8 cellular contexts compared by ENCODE assay signal in the genomic region with DNA sequence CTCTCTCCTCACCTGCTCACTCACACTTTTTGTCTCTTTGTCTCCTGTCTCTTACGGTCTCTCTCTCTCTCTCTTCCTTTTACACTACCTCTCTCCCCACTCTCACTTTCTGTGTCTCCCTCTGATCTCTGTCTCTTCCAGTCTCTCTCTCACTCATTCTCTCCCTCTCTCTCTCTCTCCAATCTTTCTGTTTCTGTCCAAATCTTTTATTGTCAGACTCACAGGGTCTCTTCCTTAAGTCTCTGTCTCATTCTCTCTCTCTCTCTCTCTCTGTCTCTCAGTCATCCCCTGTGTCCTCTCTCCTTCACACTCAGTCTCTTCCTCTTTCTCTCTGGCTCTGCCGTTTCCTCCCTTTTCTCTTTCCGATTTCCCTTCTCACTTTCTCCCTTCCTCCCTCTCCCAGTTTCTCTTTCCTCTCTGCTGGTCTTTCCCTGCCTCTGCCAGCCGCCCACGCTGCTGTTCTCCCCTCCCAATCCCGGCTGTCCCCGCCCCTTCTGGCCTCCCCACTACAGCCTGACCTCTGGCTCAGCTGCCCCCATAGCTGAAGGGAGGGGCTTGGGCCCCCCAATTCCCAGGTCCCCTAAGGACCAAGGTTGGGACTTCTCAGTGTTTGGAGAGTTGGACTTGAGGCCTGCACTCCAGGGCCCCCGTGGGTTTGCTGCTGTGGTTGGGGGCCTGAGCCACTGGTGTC. TPM values are rescaled to one million over a fixed set of nuclear protein-coding genes. Genes with fewer than 3 reads are reported as not detected.
A peak's percentile ranks its signal among the peaks of the same experiment; 100 is the strongest.
DNase-seq lines count a peak whose midpoint lies in the region; ATAC-seq and TF ChIP-seq lines count a peak whose summit lies in the region.

A gene with protein sequence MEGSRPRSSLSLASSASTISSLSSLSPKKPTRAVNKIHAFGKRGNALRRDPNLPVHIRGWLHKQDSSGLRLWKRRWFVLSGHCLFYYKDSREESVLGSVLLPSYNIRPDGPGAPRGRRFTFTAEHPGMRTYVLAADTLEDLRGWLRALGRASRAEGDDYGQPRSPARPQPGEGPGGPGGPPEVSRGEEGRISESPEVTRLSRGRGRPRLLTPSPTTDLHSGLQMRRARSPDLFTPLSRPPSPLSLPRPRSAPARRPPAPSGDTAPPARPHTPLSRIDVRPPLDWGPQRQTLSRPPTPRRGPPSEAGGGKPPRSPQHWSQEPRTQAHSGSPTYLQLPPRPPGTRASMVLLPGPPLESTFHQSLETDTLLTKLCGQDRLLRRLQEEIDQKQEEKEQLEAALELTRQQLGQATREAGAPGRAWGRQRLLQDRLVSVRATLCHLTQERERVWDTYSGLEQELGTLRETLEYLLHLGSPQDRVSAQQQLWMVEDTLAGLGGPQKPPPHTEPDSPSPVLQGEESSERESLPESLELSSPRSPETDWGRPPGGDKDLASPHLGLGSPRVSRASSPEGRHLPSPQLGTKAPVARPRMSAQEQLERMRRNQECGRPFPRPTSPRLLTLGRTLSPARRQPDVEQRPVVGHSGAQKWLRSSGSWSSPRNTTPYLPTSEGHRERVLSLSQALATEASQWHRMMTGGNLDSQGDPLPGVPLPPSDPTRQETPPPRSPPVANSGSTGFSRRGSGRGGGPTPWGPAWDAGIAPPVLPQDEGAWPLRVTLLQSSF (minus strand): TSS at position 422 of the 691 bp plus-strand sequence. CDS start 997 bp downstream, outside the sequence.

- peak within 1 kb of the TSS; percentile 40 for H3K4me3 ChIP-seq in retinal pigment epithelial cell (ENCODE audit: low read length)

- DNase-seq in GM03348 (ENCODE audit: low spot score), result peak; percentile 90
- no peak for DNase-seq in T-helper 17 cell
- peak; percentile 89 for DNase-seq in left cardiac atrium
- DNase-seq in retinal pigment epithelial cell (ENCODE audit: low read depth), result no peak
- no peak for DNase-seq in NCI-H1092 (lab: John Stamatoyannopoulos, UW)
- DNase-seq in NCI-H774 (lab: John Stamatoyannopoulos, UW), result no peak
- DNase-seq in activated T-cell treated with anti-CD3 and anti-CD28 coated beads for 4 hours, result no peak

- H3K27me3 Mint-ChIP-seq in T-helper 17 cell, result peaks cover 21% of the 10 kb centered on the region

- peak within 1 kb of the TSS; percentile 57 for H3K27ac Mint-ChIP-seq in T-helper 17 cell

- peaks cover 15% of the 10 kb centered on the region for H3K36me3 Mint-ChIP-seq in T-helper 17 cell (ENCODE audit: low read depth)

- H3K9me3 ChIP-seq in T-helper 17 cell (ENCODE audit: control insufficient read depth, low read length, poor library complexity, severe bottlenecking), result no peaks in the 10 kb centered on the region

- no peak within 1 kb of the TSS for H3K4me3 Mint-ChIP-seq in T-helper 17 cell

- ATAC-seq in T-helper 17 cell, result no peak
- peak; percentile 45 to 48 for ATAC-seq in left cardiac atrium
- no peak for ATAC-seq in GM21723 (IDR thresholded peaks at IDR 0.05; ENCODE audit: unreplicated experiment)

- intact Hi-C loops in left cardiac atrium (cut with DNase I), result no loop called here

- TF ChIP-seq CTCF in retinal pigment epithelial cell (conservative IDR thresholded peaks at IDR 0.05; ENCODE audit: low read depth, low read length), result no peak

- H3K4me1 Mint-ChIP-seq in T-helper 17 cell, result peaks cover 17% of the 10 kb centered on the region

RNA-seq across cellular contexts. Expression of the gene that starts here (rescaled TPM):
- 1 to 10 TPM in 1 of 2 donors, under 1 TPM in 1; 0.42 to 3.0 TPM for total RNA-seq in T-helper 17 cell
- total RNA-seq in left cardiac atrium, result 10 to 100 TPM; 29.6 to 67.1 TPM

Comparison
In these comparisons a context has a peak if more than half of its experiments do, and no peak if none do; other contexts are left out.
1. RNA of the gene that starts here (total RNA-seq): 29.6 to 67.1 TPM in left cardiac atrium; 0.42 to 3.0 TPM in T-helper 17 cell; every median in the first group is over 4 times any median in the second.
2. DNase-seq: peak in GM03348 (single experiment) and left cardiac atrium (single experiment); none in T-helper 17 cell (0 of 3), retinal pigment epithelial cell (single experiment), NCI-H1092 (single experiment), NCI-H774 (single experiment) and activated T-cell treated with anti-CD3 and anti-CD28 coated beads for 4 hours (single experiment).
3. ATAC-seq: peak in left cardiac atrium (2 of 2); none in T-helper 17 cell (single experiment) and GM21723 (single experiment).